Comparison of ENCODE assay signal across 8 cellular contexts in the genomic region with DNA sequence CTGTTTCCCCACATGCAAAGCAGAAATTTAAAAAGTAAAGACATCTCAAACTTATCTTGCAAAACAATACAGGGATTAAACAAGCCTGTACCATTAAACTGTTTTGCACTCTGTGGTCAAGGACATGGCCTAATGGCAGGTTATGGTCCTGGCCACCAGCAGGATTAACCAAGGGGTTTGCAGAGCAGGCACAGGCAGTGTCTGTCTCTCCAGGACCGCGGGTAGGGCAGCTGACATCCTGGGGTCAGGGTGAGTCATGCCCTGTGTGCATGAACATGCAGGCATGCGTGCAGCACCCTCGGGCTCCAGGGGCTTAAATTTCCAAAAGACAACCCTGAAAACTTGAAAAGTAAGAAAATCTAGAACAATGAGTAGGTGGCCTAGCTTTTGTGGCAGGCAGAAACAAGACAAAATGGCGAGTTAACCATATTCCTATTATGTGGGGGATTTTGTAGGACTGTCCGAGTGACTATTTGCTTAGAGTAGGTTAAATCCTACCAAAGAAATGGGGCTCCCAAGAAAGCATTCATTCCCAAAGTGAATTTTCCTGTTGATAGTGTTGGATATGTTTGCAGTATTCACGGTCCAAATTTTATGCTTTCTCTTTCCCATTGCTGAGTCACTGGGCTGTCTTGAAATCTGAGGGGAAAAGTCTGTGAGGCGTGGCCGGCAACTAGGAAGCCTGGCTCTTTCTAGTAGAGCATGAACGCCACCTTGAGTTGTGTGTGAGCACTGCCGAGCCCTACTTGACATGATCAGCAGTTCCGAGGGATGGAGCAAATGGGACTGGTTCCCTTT.
DNase-seq lines count a peak whose midpoint lies in the region; ATAC-seq and TF ChIP-seq lines count a peak whose summit lies in the region.

No MANE protein-coding gene starts in this region.

- intact Hi-C loops in left cardiac atrium (cut with DNase I): loop anchor here (5.0 to 10.0 kb wide), 5 partner anchors 145 to 587 kb away; no protein-coding TSS in a partner anchor

- TF ChIP-seq CTCF in GM10248 (IDR thresholded peaks at IDR 0.05; ENCODE audit: control extremely low read depth, extremely low read depth, low read depth, missing control alignments): peak; percentile 74

- peak; percentile 98 to 99 for ATAC-seq in left cardiac atrium

- POLR2A ChIA-PET in GM10248 (lab: Yijun Ruan, JAX): no interaction called here

- CTCF ChIA-PET in GM10248 (lab: Yijun Ruan, JAX): interaction anchor here (0.9 to 1.6 kb wide), 3 partner anchors 12 to 480 kb away, joined by 3 to 4 read pairs (median 3); no protein-coding TSS in a partner anchor

- DNase-seq in GM10248 (ENCODE audit: extremely low spot score) (peak; percentile 78), HCEC 1CT (peak; percentile 90), M059J (ENCODE audit: low read depth) (peak; percentile 87), RKO (ENCODE audit: low spot score) (peak; percentile 93), amniotic stem cell (lab: John Stamatoyannopoulos, UW) (peak; percentile 96), left cardiac atrium (peak; percentile 90), pons (ENCODE audit: low spot score) (peak; percentile 93), activated gamma-delta T cell (lab: John Stamatoyannopoulos, UW) (no peak)
